In genomic region chr10:59905066-59905734, GRCh38 we compare ENCODE assay signal across 8 cellular contexts. TPM values are rescaled to one million over a fixed set of nuclear protein-coding genes. Genes with fewer than 3 reads are reported as not detected.
DNase-seq lines count a peak whose midpoint lies in the region; ATAC-seq, FAIRE-seq and TF ChIP-seq lines count a peak whose summit lies in the region.

No MANE protein-coding gene starts in this region.

- intact Hi-C loops in left cardiac atrium (cut with DNase I) = loop anchor here in 1 of 2 donors (5.0 kb wide), 2 partner anchors 38 to 278 kb away; no protein-coding TSS in a partner anchor

- peaks cover 27 to 37% of the 10 kb centered on the region in 2 donors for H3K36me3 Mint-ChIP-seq in activated naive CD4-positive, alpha-beta T cell treated with anti-CD3 and anti-CD28 coated beads, Interleukin-2, amount 50 U/mL, for 72 hours

- TF ChIP-seq CTCF in retinal pigment epithelial cell (conservative IDR thresholded peaks at IDR 0.05; ENCODE audit: low read depth, low read length) = no peak

- H3K4me3 ChIP-seq in retinal pigment epithelial cell (ENCODE audit: low read length) = peak overlapping the region; percentile 97

- ATAC-seq in activated naive CD4-positive, alpha-beta T cell treated with anti-CD3 and anti-CD28 coated beads, Interleukin-2, amount 50 U/mL, for 72 hours = peak; percentile 71 to 75
- peak; percentile 14 to 35 for ATAC-seq in left cardiac atrium

- H3K27ac Mint-ChIP-seq in activated naive CD4-positive, alpha-beta T cell treated with anti-CD3 and anti-CD28 coated beads, Interleukin-2, amount 50 U/mL, for 72 hours = peak overlapping the region; percentile 99

- TF ChIP-seq POLR2A in H54 (IDR thresholded peaks at IDR 0.05; ENCODE audit: low read depth, low read length) = no peak

- DNase-seq in NCI-H2227 (lab: John Stamatoyannopoulos, UW; ENCODE audit: unreplicated experiment) = peak; percentile 22
- no peak for DNase-seq in NCI-H2227 treated with DMSO at 0.1 percent for 48 hours (lab: John Stamatoyannopoulos, UW)
- DNase-seq in H54 (ENCODE audit: insufficient read length, low spot score) = peak; percentile 27
- DNase-seq in M059J (ENCODE audit: low read depth) = peak; percentile 27
- peak; percentile 55 to 67 for DNase-seq in activated naive CD4-positive, alpha-beta T cell treated with anti-CD3 and anti-CD28 coated beads, Interleukin-2, amount 50 U/mL, for 72 hours (ENCODE audit: low spot score in 2 of 2)
- peak; percentile 58 for DNase-seq in left cardiac atrium
- no peak for DNase-seq in retinal pigment epithelial cell (ENCODE audit: low read depth)
- no peak for DNase-seq in NCI-H774 (lab: John Stamatoyannopoulos, UW)

- no peak for FAIRE-seq in H54 (lab: Jason Lieb, UNC)

- H3K9me3 Mint-ChIP-seq in activated naive CD4-positive, alpha-beta T cell treated with anti-CD3 and anti-CD28 coated beads, Interleukin-2, amount 50 U/mL, for 72 hours = no peaks in the 10 kb centered on the region

RNA-seq across cellular contexts. Expression of gene CCDC6, which starts 1.2 kb away (rescaled TPM):
- 9.0 and 18.6 TPM in 2 replicates for total RNA-seq in M059J (2014; rRNA removed; shearing (Covaris generic))
- 10 to 100 TPM; 28.9 to 66.0 TPM for total RNA-seq in activated naive CD4-positive, alpha-beta T cell treated with anti-CD3 and anti-CD28 coated beads, Interleukin-2, amount 50 U/mL, for 72 hours
- total RNA-seq in left cardiac atrium = 10 to 100 TPM; 21.0 to 24.3 TPM

Comparison
In these comparisons a context has a peak if more than half of its experiments do, and no peak if none do; other contexts are left out.
1. DNase-seq: peak in NCI-H2227 (single experiment), H54 (single experiment), M059J (single experiment), activated naive CD4-positive, alpha-beta T cell treated with anti-CD3 and anti-CD28 coated beads, Interleukin-2, amount 50 U/mL, for 72 hours (2 of 2) and left cardiac atrium (single experiment); none in NCI-H2227 treated with DMSO at 0.1 percent for 48 hours (single experiment), retinal pigment epithelial cell (single experiment) and NCI-H774 (single experiment).